1 cellular context compared by ENCODE assay signal in the genomic region with DNA sequence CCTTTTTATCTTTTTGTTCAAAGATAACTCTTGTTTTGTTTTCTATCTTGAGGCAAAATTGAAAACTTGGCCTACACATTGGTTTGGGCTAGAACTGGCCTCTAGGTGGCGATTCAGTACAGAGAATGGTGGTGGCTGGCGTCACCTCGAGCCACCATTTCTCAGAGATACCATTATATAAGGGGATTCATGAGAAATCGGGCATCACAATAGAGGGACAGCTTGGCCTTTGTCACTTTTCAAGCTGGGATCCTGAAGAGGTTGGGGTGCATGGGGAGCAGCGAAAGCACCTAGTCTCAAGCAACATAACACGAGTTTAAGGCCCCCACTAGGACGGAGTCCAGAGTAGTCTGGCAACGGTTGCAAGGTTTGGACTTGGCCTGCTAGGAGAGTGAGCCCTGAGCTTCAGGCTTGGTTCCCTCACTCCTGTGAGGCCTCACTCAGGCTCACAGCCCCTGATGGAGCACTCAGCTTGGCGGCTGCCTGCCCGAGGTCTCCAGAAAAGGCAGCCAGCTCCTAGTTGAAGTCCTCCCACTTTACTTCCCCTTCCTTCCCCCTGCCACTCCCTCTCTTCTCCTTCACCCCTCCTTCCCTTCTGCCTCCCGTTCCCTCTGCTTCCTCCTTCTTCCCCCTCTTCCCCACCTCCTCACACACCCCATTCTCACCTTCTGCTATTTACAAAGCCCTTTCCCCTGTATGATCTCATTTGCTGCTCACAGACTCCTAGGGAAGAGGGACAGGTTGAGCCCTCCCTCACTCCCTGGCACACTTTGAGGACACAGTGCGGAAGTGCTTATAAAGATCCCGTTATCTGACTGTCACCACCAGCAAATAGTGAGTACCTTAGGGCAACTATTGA.
A peak's percentile ranks its signal among the peaks of the same experiment; 100 is the strongest.
TF ChIP-seq lines count a peak whose summit lies in the region.

No MANE protein-coding gene starts in this region.

TF ChIP-seq in HepG2, 621 proteins besides CTCF, POLR2A, EP300 and RAD21 (continued from another document and continues in another):
- TF ChIP-seq, protein P1, sequence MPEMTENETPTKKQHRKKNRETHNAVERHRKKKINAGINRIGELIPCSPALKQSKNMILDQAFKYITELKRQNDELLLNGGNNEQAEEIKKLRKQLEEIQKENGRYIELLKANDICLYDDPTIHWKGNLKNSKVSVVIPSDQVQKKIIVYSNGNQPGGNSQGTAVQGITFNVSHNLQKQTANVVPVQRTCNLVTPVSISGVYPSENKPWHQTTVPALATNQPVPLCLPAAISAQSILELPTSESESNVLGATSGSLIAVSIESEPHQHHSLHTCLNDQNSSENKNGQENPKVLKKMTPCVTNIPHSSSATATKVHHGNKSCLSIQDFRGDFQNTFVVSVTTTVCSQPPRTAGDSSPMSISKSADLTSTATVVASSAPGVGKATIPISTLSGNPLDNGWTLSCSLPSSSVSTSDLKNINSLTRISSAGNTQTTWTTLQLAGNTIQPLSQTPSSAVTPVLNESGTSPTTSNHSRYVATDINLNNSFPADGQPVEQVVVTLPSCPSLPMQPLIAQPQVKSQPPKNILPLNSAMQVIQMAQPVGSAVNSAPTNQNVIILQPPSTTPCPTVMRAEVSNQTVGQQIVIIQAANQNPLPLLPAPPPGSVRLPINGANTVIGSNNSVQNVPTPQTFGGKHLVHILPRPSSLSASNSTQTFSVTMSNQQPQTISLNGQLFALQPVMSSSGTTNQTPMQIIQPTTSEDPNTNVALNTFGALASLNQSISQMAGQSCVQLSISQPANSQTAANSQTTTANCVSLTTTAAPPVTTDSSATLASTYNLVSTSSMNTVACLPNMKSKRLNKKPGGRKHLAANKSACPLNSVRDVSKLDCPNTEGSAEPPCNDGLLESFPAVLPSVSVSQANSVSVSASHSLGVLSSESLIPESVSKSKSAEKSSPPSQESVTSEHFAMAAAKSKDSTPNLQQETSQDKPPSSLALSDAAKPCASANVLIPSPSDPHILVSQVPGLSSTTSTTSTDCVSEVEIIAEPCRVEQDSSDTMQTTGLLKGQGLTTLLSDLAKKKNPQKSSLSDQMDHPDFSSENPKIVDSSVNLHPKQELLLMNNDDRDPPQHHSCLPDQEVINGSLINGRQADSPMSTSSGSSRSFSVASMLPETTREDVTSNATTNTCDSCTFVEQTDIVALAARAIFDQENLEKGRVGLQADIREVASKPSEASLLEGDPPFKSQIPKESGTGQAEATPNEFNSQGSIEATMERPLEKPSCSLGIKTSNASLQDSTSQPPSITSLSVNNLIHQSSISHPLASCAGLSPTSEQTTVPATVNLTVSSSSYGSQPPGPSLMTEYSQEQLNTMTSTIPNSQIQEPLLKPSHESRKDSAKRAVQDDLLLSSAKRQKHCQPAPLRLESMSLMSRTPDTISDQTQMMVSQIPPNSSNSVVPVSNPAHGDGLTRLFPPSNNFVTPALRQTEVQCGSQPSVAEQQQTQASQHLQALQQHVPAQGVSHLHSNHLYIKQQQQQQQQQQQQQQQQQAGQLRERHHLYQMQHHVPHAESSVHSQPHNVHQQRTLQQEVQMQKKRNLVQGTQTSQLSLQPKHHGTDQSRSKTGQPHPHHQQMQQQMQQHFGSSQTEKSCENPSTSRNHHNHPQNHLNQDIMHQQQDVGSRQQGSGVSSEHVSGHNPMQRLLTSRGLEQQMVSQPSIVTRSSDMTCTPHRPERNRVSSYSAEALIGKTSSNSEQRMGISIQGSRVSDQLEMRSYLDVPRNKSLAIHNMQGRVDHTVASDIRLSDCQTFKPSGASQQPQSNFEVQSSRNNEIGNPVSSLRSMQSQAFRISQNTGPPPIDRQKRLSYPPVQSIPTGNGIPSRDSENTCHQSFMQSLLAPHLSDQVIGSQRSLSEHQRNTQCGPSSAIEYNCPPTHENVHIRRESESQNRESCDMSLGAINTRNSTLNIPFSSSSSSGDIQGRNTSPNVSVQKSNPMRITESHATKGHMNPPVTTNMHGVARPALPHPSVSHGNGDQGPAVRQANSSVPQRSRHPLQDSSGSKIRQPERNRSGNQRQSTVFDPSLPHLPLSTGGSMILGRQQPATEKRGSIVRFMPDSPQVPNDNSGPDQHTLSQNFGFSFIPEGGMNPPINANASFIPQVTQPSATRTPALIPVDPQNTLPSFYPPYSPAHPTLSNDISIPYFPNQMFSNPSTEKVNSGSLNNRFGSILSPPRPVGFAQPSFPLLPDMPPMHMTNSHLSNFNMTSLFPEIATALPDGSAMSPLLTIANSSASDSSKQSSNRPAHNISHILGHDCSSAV (CRISPR knock-in tag; IDR thresholded peaks at IDR 0.05; ENCODE audit: borderline replicate concordance), result no peak
- TF ChIP-seq, protein P2, sequence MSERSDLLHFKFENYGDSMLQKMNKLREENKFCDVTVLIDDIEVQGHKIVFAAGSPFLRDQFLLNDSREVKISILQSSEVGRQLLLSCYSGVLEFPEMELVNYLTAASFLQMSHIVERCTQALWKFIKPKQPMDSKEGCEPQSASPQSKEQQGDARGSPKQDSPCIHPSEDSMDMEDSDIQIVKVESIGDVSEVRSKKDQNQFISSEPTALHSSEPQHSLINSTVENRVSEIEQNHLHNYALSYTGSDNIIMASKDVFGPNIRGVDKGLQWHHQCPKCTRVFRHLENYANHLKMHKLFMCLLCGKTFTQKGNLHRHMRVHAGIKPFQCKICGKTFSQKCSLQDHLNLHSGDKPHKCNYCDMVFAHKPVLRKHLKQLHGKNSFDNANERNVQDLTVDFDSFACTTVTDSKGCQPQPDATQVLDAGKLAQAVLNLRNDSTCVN (CRISPR knock-in tag; IDR thresholded peaks at IDR 0.05; ENCODE audit: borderline replicate concordance), result 0 out of 2 replicates have a peak, but pooled peaks have one; percentile 24
- TF ChIP-seq ZNF83 (CRISPR knock-in tag; IDR thresholded peaks at IDR 0.05; ENCODE audit: borderline replicate concordance), result no peak
- TF ChIP-seq ZNF484 (CRISPR knock-in tag; IDR thresholded peaks at IDR 0.05; ENCODE audit: borderline replicate concordance, low read depth), result no peak
- no peak for TF ChIP-seq FOXM1 (CRISPR knock-in tag; IDR thresholded peaks at IDR 0.05)
- TF ChIP-seq, protein P3, sequence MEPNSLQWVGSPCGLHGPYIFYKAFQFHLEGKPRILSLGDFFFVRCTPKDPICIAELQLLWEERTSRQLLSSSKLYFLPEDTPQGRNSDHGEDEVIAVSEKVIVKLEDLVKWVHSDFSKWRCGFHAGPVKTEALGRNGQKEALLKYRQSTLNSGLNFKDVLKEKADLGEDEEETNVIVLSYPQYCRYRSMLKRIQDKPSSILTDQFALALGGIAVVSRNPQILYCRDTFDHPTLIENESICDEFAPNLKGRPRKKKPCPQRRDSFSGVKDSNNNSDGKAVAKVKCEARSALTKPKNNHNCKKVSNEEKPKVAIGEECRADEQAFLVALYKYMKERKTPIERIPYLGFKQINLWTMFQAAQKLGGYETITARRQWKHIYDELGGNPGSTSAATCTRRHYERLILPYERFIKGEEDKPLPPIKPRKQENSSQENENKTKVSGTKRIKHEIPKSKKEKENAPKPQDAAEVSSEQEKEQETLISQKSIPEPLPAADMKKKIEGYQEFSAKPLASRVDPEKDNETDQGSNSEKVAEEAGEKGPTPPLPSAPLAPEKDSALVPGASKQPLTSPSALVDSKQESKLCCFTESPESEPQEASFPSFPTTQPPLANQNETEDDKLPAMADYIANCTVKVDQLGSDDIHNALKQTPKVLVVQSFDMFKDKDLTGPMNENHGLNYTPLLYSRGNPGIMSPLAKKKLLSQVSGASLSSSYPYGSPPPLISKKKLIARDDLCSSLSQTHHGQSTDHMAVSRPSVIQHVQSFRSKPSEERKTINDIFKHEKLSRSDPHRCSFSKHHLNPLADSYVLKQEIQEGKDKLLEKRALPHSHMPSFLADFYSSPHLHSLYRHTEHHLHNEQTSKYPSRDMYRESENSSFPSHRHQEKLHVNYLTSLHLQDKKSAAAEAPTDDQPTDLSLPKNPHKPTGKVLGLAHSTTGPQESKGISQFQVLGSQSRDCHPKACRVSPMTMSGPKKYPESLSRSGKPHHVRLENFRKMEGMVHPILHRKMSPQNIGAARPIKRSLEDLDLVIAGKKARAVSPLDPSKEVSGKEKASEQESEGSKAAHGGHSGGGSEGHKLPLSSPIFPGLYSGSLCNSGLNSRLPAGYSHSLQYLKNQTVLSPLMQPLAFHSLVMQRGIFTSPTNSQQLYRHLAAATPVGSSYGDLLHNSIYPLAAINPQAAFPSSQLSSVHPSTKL (CRISPR knock-in tag; IDR thresholded peaks at IDR 0.05), result peak; percentile 15; the same call in 1 of the 2 replicates
- TF ChIP-seq HNRNPK (IDR thresholded peaks at IDR 0.05; ENCODE audit: low read depth, low read length, poor library complexity, severe bottlenecking), result peak; percentile 67
- no peak for TF ChIP-seq NCOA2 (CRISPR knock-in tag; IDR thresholded peaks at IDR 0.05)
- TF ChIP-seq ZNF121 (CRISPR knock-in tag; IDR thresholded peaks at IDR 0.05), result no peak
- TF ChIP-seq GTF2F1 (IDR thresholded peaks at IDR 0.05; ENCODE audit: low read length), result no peak
- no peak for TF ChIP-seq TMF1 (CRISPR knock-in tag; IDR thresholded peaks at IDR 0.05; ENCODE audit: low read depth)
- TF ChIP-seq, protein P4, sequence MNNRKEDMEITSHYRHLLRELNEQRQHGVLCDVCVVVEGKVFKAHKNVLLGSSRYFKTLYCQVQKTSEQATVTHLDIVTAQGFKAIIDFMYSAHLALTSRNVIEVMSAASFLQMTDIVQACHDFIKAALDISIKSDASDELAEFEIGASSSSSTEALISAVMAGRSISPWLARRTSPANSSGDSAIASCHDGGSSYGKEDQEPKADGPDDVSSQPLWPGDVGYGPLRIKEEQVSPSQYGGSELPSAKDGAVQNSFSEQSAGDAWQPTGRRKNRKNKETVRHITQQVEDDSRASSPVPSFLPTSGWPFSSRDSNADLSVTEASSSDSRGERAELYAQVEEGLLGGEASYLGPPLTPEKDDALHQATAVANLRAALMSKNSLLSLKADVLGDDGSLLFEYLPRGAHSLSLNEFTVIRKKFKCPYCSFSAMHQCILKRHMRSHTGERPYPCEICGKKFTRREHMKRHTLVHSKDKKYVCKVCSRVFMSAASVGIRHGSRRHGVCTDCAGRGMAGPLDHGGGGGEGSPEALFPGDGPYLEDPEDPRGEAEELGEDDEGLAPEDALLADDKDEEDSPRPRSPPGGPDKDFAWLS (CRISPR knock-in tag; IDR thresholded peaks at IDR 0.05; ENCODE audit: borderline replicate concordance), result no peak
- TF ChIP-seq, protein P5, sequence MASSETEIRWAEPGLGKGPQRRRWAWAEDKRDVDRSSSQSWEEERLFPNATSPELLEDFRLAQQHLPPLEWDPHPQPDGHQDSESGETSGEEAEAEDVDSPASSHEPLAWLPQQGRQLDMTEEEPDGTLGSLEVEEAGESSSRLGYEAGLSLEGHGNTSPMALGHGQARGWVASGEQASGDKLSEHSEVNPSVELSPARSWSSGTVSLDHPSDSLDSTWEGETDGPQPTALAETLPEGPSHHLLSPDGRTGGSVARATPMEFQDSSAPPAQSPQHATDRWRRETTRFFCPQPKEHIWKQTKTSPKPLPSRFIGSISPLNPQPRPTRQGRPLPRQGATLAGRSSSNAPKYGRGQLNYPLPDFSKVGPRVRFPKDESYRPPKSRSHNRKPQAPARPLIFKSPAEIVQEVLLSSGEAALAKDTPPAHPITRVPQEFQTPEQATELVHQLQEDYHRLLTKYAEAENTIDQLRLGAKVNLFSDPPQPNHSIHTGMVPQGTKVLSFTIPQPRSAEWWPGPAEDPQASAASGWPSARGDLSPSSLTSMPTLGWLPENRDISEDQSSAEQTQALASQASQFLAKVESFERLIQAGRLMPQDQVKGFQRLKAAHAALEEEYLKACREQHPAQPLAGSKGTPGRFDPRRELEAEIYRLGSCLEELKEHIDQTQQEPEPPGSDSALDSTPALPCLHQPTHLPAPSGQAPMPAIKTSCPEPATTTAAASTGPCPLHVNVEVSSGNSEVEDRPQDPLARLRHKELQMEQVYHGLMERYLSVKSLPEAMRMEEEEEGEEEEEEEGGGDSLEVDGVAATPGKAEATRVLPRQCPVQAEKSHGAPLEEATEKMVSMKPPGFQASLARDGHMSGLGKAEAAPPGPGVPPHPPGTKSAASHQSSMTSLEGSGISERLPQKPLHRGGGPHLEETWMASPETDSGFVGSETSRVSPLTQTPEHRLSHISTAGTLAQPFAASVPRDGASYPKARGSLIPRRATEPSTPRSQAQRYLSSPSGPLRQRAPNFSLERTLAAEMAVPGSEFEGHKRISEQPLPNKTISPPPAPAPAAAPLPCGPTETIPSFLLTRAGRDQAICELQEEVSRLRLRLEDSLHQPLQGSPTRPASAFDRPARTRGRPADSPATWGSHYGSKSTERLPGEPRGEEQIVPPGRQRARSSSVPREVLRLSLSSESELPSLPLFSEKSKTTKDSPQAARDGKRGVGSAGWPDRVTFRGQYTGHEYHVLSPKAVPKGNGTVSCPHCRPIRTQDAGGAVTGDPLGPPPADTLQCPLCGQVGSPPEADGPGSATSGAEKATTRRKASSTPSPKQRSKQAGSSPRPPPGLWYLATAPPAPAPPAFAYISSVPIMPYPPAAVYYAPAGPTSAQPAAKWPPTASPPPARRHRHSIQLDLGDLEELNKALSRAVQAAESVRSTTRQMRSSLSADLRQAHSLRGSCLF (CRISPR knock-in tag; IDR thresholded peaks at IDR 0.05; ENCODE audit: borderline replicate concordance), result no peak
- TF ChIP-seq GATAD2A (CRISPR knock-in tag; IDR thresholded peaks at IDR 0.05), result peak; percentile 45; the same call in 1 of the 2 replicates
- no peak for TF ChIP-seq GZF1 (CRISPR knock-in tag; IDR thresholded peaks at IDR 0.05)
- no peak for TF ChIP-seq NPAS2 (CRISPR knock-in tag; IDR thresholded peaks at IDR 0.05; ENCODE audit: borderline replicate concordance)
- TF ChIP-seq, protein P6, sequence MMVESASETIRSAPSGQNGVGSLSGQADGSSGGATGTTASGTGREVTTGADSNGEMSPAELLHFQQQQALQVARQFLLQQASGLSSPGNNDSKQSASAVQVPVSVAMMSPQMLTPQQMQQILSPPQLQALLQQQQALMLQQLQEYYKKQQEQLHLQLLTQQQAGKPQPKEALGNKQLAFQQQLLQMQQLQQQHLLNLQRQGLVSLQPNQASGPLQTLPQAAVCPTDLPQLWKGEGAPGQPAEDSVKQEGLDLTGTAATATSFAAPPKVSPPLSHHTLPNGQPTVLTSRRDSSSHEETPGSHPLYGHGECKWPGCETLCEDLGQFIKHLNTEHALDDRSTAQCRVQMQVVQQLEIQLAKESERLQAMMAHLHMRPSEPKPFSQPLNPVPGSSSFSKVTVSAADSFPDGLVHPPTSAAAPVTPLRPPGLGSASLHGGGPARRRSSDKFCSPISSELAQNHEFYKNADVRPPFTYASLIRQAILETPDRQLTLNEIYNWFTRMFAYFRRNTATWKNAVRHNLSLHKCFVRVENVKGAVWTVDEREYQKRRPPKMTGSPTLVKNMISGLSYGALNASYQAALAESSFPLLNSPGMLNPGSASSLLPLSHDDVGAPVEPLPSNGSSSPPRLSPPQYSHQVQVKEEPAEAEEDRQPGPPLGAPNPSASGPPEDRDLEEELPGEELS (CRISPR knock-in tag; IDR thresholded peaks at IDR 0.05), result no peak
- TF ChIP-seq, protein P7, sequence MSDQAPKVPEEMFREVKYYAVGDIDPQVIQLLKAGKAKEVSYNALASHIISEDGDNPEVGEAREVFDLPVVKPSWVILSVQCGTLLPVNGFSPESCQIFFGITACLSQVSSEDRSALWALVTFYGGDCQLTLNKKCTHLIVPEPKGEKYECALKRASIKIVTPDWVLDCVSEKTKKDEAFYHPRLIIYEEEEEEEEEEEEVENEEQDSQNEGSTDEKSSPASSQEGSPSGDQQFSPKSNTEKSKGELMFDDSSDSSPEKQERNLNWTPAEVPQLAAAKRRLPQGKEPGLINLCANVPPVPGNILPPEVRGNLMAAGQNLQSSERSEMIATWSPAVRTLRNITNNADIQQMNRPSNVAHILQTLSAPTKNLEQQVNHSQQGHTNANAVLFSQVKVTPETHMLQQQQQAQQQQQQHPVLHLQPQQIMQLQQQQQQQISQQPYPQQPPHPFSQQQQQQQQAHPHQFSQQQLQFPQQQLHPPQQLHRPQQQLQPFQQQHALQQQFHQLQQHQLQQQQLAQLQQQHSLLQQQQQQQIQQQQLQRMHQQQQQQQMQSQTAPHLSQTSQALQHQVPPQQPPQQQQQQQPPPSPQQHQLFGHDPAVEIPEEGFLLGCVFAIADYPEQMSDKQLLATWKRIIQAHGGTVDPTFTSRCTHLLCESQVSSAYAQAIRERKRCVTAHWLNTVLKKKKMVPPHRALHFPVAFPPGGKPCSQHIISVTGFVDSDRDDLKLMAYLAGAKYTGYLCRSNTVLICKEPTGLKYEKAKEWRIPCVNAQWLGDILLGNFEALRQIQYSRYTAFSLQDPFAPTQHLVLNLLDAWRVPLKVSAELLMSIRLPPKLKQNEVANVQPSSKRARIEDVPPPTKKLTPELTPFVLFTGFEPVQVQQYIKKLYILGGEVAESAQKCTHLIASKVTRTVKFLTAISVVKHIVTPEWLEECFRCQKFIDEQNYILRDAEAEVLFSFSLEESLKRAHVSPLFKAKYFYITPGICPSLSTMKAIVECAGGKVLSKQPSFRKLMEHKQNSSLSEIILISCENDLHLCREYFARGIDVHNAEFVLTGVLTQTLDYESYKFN (CRISPR knock-in tag; conservative IDR thresholded peaks at IDR 0.05), result no peak
